10 cellular contexts compared by ENCODE assay signal in genomic region chr2:9234680-9235387, GRCh38. TPM values are rescaled to one million over a fixed set of nuclear protein-coding genes. Genes with fewer than 3 reads are reported as not detected.
DNase-seq lines count a peak whose midpoint lies in the region; ATAC-seq, FAIRE-seq and TF ChIP-seq lines count a peak whose summit lies in the region.
"Had no signal": no experiment of that assay in that cellular context is flagged by ENCODE, and none has a peak within 500 bp of the region (broad histone marks: within the 10 kb centered on the region; RNA-seq: fewer than 3 reads in every experiment).

No MANE protein-coding gene starts in this region.

- H3K4me3 ChIP-seq in HepG2 (replicated peaks in 1 of 3; ENCODE audit: insufficient read depth in 1 of 3, low read depth in 2 of 3, low read length in 3 of 3) (peak overlapping the region; percentile 40 to 66 (median 49); a peak in 5 of 6 replicates), upper lobe of left lung (no peak overlapping the region)

- peak overlapping the region; percentile 84 for H3K27ac ChIP-seq in HepG2 (ENCODE audit: extremely low read length, insufficient read depth, low read length)
- peak overlapping the region; percentile 57 to 75 (median 64) for H3K27ac ChIP-seq in upper lobe of left lung
- H3K27ac ChIP-seq: HL-60 had no signal

- TF ChIP-seq POLR2A in HepG2 (IDR thresholded peaks at IDR 0.05; ENCODE audit: insufficient read depth in 1 of 2, low read depth in 2 of 2, low read length in 2 of 2) (peak in 1 of 2 experiments; percentile 11; a peak in 1 of 4 replicates), upper lobe of left lung (IDR thresholded peaks at IDR 0.05) (no peak)

- no peaks in the 10 kb centered on the region for H3K9me3 Mint-ChIP-seq in MCF 10A (ENCODE audit: unreplicated experiment)
- H3K9me3 Mint-ChIP-seq in activated T-helper 1 cell treated with anti-CD3 and anti-CD28 coated beads, Interleukin-12 subunit alpha, Interleukin-12 subunit beta, Interleukin-2, Interleukin-4 antibody, amounts not matched to agents 30 ng/mL and 10 ng/mL and 1 ng/mL, durations not matched to agents 14 hours and 24 hours and 36 hours, result no peaks in the 10 kb centered on the region
- H3K9me3 Mint-ChIP-seq: activated T-helper 2 cell treated with anti-CD3 and anti-CD28 coated beads, Interferon-gamma antibody, Interleukin-2, Interleukin-4, amounts not matched to agents 10 μg/mL and 5 μg/mL and 100 μg/mL, durations not matched to agents 14 hours and 24 hours and 36 hours had no signal

- 16% methylated on average over 12 of the region's 12 CpGs for WGBS in HepG2 (ENCODE audit: low lambda C conversion rate)
- 56% methylated on average over 11 to 12 of the region's 12 CpGs for WGBS in upper lobe of left lung, 2 donors

- intact Hi-C loops in MCF 10A (cut with micrococcal nuclease) (loop anchor here (1.0 to 10.0 kb wide), 5 partner anchors 14 to 230 kb away; partner anchors contain the start of gene MBOAT2), HepG2 (cut with micrococcal nuclease; ENCODE audit: unreplicated experiment) (loop anchor here (1.0 kb wide), 2 partner anchors 29 to 100 kb away; partner anchors contain the start of gene ASAP2)
- intact Hi-C loops in activated T-helper 1 cell treated with anti-CD3 and anti-CD28 coated beads, Interleukin-12 subunit alpha, Interleukin-12 subunit beta, Interleukin-2, Interleukin-4 antibody, amounts not matched to agents 30 ng/mL and 10 ng/mL and 1 ng/mL, durations not matched to agents 14 hours and 24 hours and 36 hours (cut with micrococcal nuclease), result no loop called here

- H3K4me1 Mint-ChIP-seq in MCF 10A (ENCODE audit: insufficient read depth, unreplicated experiment), result peaks cover 66% of the 10 kb centered on the region
- H3K4me1 Mint-ChIP-seq in activated T-helper 1 cell treated with anti-CD3 and anti-CD28 coated beads, Interleukin-12 subunit alpha, Interleukin-12 subunit beta, Interleukin-2, Interleukin-4 antibody, amounts not matched to agents 30 ng/mL and 10 ng/mL and 1 ng/mL, durations not matched to agents 14 hours and 24 hours and 36 hours (ENCODE audit: low read depth), result no peaks in the 10 kb centered on the region

- peak in 1 of 2 experiments; percentile 82; a peak in 2 of 4 replicates for TF ChIP-seq EP300 in HepG2 (IDR thresholded peaks at IDR 0.05; ENCODE audit: low read depth in 2 of 2, low read length in 2 of 2)
- TF ChIP-seq EP300 in HepG2 (CRISPR knock-in tag; IDR thresholded peaks at IDR 0.05; ENCODE audit: borderline replicate concordance), result peak; percentile 90
- peak in 1 of 4 donors; percentile 8 for TF ChIP-seq EP300 in upper lobe of left lung (IDR thresholded peaks at IDR 0.05)

- no peak for FAIRE-seq in HepG2 (lab: Jason Lieb, UNC)

- BruUV-seq in MCF 10A (replicated peaks; lab: Mats Ljungman, UMichigan) (TSS peak; percentile 89), HepG2 (replicated peaks; lab: Mats Ljungman, UMichigan) (TSS peak; percentile 43)

- no peaks in the 10 kb centered on the region for H3K36me3 Mint-ChIP-seq in MCF 10A (ENCODE audit: insufficient read depth, unreplicated experiment)
- H3K36me3 Mint-ChIP-seq in activated T-helper 1 cell treated with anti-CD3 and anti-CD28 coated beads, Interleukin-12 subunit alpha, Interleukin-12 subunit beta, Interleukin-2, Interleukin-4 antibody, amounts not matched to agents 30 ng/mL and 10 ng/mL and 1 ng/mL, durations not matched to agents 14 hours and 24 hours and 36 hours (ENCODE audit: low read depth), result no peaks in the 10 kb centered on the region

- CTCF ChIA-PET in MCF 10A (lab: Yijun Ruan, JAX), result interaction anchor here (0.5 to 8.6 kb wide), 15 partner anchors 10 to 1048 kb away, joined by 3 to 54 read pairs (median 4); partner anchors contain the start of gene ASAP2
- CTCF ChIA-PET in HepG2 (lab: Yijun Ruan, JAX; ENCODE audit: low intra/inter-chr PET ratio, low total read pairs), result no interaction called here

- H3K9ac ChIP-seq in HepG2 (ENCODE audit: insufficient read depth, low read depth, low read length), result peak overlapping the region; percentile 78

- H3K9me3 ChIP-seq in HepG2 (ENCODE audit: low read length) (no peaks in the 10 kb centered on the region), upper lobe of left lung (no peaks in the 10 kb centered on the region)

- H3K36me3 ChIP-seq in HepG2 (replicated peaks in 1 of 2; ENCODE audit: control insufficient read depth in 1 of 2, insufficient read depth in 2 of 2, low read length in 2 of 2), result no peaks in the 10 kb centered on the region
- H3K36me3 ChIP-seq in upper lobe of left lung, result no peaks in the 10 kb centered on the region

- H2AFZ ChIP-seq in HepG2 (ENCODE audit: low read length), result peak overlapping the region; percentile 6

- H3K79me2 ChIP-seq in HepG2 (ENCODE audit: insufficient read depth, low read length), result peaks cover 56% of the 10 kb centered on the region

- peak overlapping the region; percentile 67 for H3K4me3 Mint-ChIP-seq in MCF 10A (ENCODE audit: unreplicated experiment)
- H3K4me3 Mint-ChIP-seq in activated T-helper 1 cell treated with anti-CD3 and anti-CD28 coated beads, Interleukin-12 subunit alpha, Interleukin-12 subunit beta, Interleukin-2, Interleukin-4 antibody, amounts not matched to agents 30 ng/mL and 10 ng/mL and 1 ng/mL, durations not matched to agents 14 hours and 24 hours and 36 hours, result no peak overlapping the region

- POLR2A ChIA-PET in MCF 10A (lab: Yijun Ruan, JAX) (interaction anchor here (0.6 to 12.2 kb wide), 17 partner anchors 9 to 320 kb away, joined by 3 to 142 read pairs (median 5); partner anchors contain the start of genes ASAP2, CPSF3 and ITGB1BP1), HepG2 (lab: Yijun Ruan, JAX) (interaction anchor here (0.8 to 4.7 kb wide), 37 partner anchors 9 to 660 kb away, joined by 3 to 92 read pairs (median 7); partner anchors contain the start of genes ADAM17, ASAP2, CPSF3 and ITGB1BP1)

- DNase-seq in LoVo (ENCODE audit: low spot score) (peak; percentile 84), MCF 10A (ENCODE audit: unreplicated experiment) (peak; percentile 90), HepG2 (ENCODE audit: low spot score) (peak; percentile 96), upper lobe of left lung (peak in 1 of 2 donors; percentile 45), NCI-H1694 treated with DMSO at 0.1 percent for 48 hours (lab: John Stamatoyannopoulos, UW) (no peak)
- no peak for DNase-seq in activated T-helper 1 cell treated with anti-CD3 and anti-CD28 coated beads, Interleukin-12 subunit alpha, Interleukin-12 subunit beta, Interleukin-2, Interleukin-4 antibody, amounts not matched to agents 30 ng/mL and 10 ng/mL and 1 ng/mL, durations not matched to agents 14 hours and 24 hours and 36 hours (ENCODE audit: low spot score)
- no peak for DNase-seq in activated CD4-positive, alpha-beta T cell treated with anti-CD3 and anti-CD28 coated beads for 48 hours

- no peaks in the 10 kb centered on the region for H4K20me1 ChIP-seq in HepG2 (ENCODE audit: insufficient read depth, low read length)

- peak overlapping the region; percentile 92 for H3K4me2 ChIP-seq in HepG2 (ENCODE audit: low read depth, low read length)

- peak overlapping the region; percentile 97 for H3K27ac Mint-ChIP-seq in MCF 10A (ENCODE audit: low read depth, unreplicated experiment)
- no peak overlapping the region for H3K27ac Mint-ChIP-seq in activated T-helper 1 cell treated with anti-CD3 and anti-CD28 coated beads, Interleukin-12 subunit alpha, Interleukin-12 subunit beta, Interleukin-2, Interleukin-4 antibody, amounts not matched to agents 30 ng/mL and 10 ng/mL and 1 ng/mL, durations not matched to agents 14 hours and 24 hours and 36 hours
- H3K27ac Mint-ChIP-seq: activated T-helper 2 cell treated with anti-CD3 and anti-CD28 coated beads, Interferon-gamma antibody, Interleukin-2, Interleukin-4, amounts not matched to agents 10 μg/mL and 5 μg/mL and 100 μg/mL, durations not matched to agents 14 hours and 24 hours and 36 hours had no signal

- peaks cover 88% of the 10 kb centered on the region for H3K4me1 ChIP-seq in HepG2 (ENCODE audit: insufficient read depth, low read length)
- peaks cover 73 to 87% (median 83%) of the 10 kb centered on the region in 4 donors for H3K4me1 ChIP-seq in upper lobe of left lung

- in situ Hi-C loops in HepG2 (cut with HindIII; ENCODE audit: extremely low pct_ligation_motif_present, low pct_unique_long_range_greater_than_20kb), result no loop called here

- H3K27me3 ChIP-seq in HepG2 (ENCODE audit: control insufficient read depth in 1 of 2, insufficient read depth in 2 of 2, low read length in 2 of 2), result no peaks in the 10 kb centered on the region
- no peaks in the 10 kb centered on the region for H3K27me3 ChIP-seq in upper lobe of left lung

- peak; percentile 65 for ATAC-seq in HepG2
- ATAC-seq in upper lobe of left lung (ENCODE audit: low FRiP score in 2 of 2), result peak; percentile 52 to 72
- ATAC-seq in HG02852 (IDR thresholded peaks at IDR 0.05; ENCODE audit: unreplicated experiment), result no peak

- H3K27me3 Mint-ChIP-seq in MCF 10A (ENCODE audit: insufficient read depth, unreplicated experiment), result no peaks in the 10 kb centered on the region
- H3K27me3 Mint-ChIP-seq in activated T-helper 1 cell treated with anti-CD3 and anti-CD28 coated beads, Interleukin-12 subunit alpha, Interleukin-12 subunit beta, Interleukin-2, Interleukin-4 antibody, amounts not matched to agents 30 ng/mL and 10 ng/mL and 1 ng/mL, durations not matched to agents 14 hours and 24 hours and 36 hours (ENCODE audit: insufficient read depth), result peaks cover 20% of the 10 kb centered on the region

- TF ChIP-seq RAD21 in HepG2 (CRISPR knock-in tag; IDR thresholded peaks at IDR 0.05), result no peak

- TF ChIP-seq CTCF in MCF 10A (IDR thresholded peaks at IDR 0.05; ENCODE audit: unreplicated experiment), result no peak
- TF ChIP-seq CTCF in HepG2 (CRISPR knock-in tag; IDR thresholded peaks at IDR 0.05), result no peak
- TF ChIP-seq CTCF in upper lobe of left lung (IDR thresholded peaks at IDR 0.05), result no peak

RNA-seq across cellular contexts. Expression of gene ASAP2, which starts 28.2 kb away (rescaled TPM):
- total RNA-seq in MCF 10A (2022) (80.8 and 89.5 TPM in 2 replicates), HepG2 (2016; rRNA removed; fragmentation: Illumina TruSeq; extraction: Trizol) (7.3 and 7.5 TPM in 2 replicates), upper lobe of left lung (10 to 100 TPM; 20.4 to 26.0 (median 23.4) TPM)
- total RNA-seq in HepG2 (2016; cell fraction: cytosol; rRNA removed; fragmentation: Illumina TruSeq; extraction: Trizol; ENCODE audit: low read depth), result 2.7 and 4.4 TPM in 2 replicates
- 5.8 and 6.1 TPM in 2 replicates for total RNA-seq in HepG2 (2016; cell fraction: insoluble cytoplasmic fraction; rRNA removed; fragmentation: Illumina TruSeq; extraction: Trizol)
- total RNA-seq in HepG2 (2016; cell fraction: membrane; rRNA removed; fragmentation: Illumina TruSeq; extraction: Trizol), result 5.3 and 5.4 TPM in 2 replicates
- 9.2 and 12.1 TPM in 2 replicates for total RNA-seq in HepG2 (2016; cell fraction: nucleus; rRNA removed; fragmentation: Illumina TruSeq; extraction: Trizol)
- 15.5 and 22.3 TPM in 2 replicates for polyA plus RNA-seq in HepG2 (2011; rRNA removed)
- 10.3 and 11.1 TPM in 2 replicates for polyA plus RNA-seq in HepG2 (2011; cell fraction: cytosol; rRNA removed)
- polyA plus RNA-seq in HepG2 (2011; cell fraction: nucleus; rRNA removed), result 23.5 and 27.0 TPM in 2 replicates
- 8.6 and 9.2 TPM in 2 replicates for polyA plus RNA-seq in HepG2 (2012)
- 0.52 and 0.53 TPM in 2 replicates for polyA plus RNA-seq in HepG2 (2016; cell fraction: cytosol; fragmentation: Illumina TruSeq; extraction: Trizol; ENCODE audit: low read depth)
- polyA plus RNA-seq in HepG2 (2016; cell fraction: insoluble cytoplasmic fraction; fragmentation: Illumina TruSeq; extraction: Trizol; ENCODE audit: low read depth), result 6.8 and 8.0 TPM in 2 replicates
- 2.2 and 2.8 TPM in 2 replicates for polyA plus RNA-seq in HepG2 (2016; cell fraction: membrane; fragmentation: Illumina TruSeq; extraction: Trizol; ENCODE audit: low read depth)
- 12.8 and 15.6 TPM in 2 replicates for polyA plus RNA-seq in HepG2 (2016; cell fraction: nucleus; fragmentation: Illumina TruSeq; extraction: Trizol; ENCODE audit: insufficient read depth, low read depth)
- 13.6 and 22.4 TPM in 2 replicates for polyA minus RNA-seq in HepG2 (2011; rRNA and poly(A)+ RNA removed; ENCODE audit: low replicate concordance)
- 14.0 and 17.7 TPM in 2 replicates for polyA minus RNA-seq in HepG2 (2011; cell fraction: cytosol; rRNA and poly(A)+ RNA removed)
- 49.2 and 56.1 TPM in 2 replicates for polyA minus RNA-seq in HepG2 (2011; cell fraction: nucleus; rRNA and poly(A)+ RNA removed)
- 0.34 and 1.2 TPM in 2 replicates for total RNA-seq in activated T-helper 1 cell treated with anti-CD3 and anti-CD28 coated beads, Interleukin-12 subunit alpha, Interleukin-12 subunit beta, Interleukin-2, Interleukin-4 antibody, amounts not matched to agents 30 ng/mL and 10 ng/mL and 1 ng/mL, durations not matched to agents 14 hours and 24 hours and 36 hours

Comparison
In these comparisons a context has a peak if more than half of its experiments do, and no peak if none do; other contexts are left out.
1. DNase-seq: peak in LoVo (single experiment), MCF 10A (single experiment) and HepG2 (single experiment); none in NCI-H1694 treated with DMSO at 0.1 percent for 48 hours (single experiment), activated T-helper 1 cell treated with anti-CD3 and anti-CD28 coated beads, Interleukin-12 subunit alpha, Interleukin-12 subunit beta, Interleukin-2, Interleukin-4 antibody, amounts not matched to agents 30 ng/mL and 10 ng/mL and 1 ng/mL, durations not matched to agents 14 hours and 24 hours and 36 hours (single experiment) and activated CD4-positive, alpha-beta T cell treated with anti-CD3 and anti-CD28 coated beads for 48 hours (single experiment).
2. H3K4me3 ChIP-seq: peak in HepG2 (3 of 3); none in upper lobe of left lung (0 of 4).